In the genomic region with DNA sequence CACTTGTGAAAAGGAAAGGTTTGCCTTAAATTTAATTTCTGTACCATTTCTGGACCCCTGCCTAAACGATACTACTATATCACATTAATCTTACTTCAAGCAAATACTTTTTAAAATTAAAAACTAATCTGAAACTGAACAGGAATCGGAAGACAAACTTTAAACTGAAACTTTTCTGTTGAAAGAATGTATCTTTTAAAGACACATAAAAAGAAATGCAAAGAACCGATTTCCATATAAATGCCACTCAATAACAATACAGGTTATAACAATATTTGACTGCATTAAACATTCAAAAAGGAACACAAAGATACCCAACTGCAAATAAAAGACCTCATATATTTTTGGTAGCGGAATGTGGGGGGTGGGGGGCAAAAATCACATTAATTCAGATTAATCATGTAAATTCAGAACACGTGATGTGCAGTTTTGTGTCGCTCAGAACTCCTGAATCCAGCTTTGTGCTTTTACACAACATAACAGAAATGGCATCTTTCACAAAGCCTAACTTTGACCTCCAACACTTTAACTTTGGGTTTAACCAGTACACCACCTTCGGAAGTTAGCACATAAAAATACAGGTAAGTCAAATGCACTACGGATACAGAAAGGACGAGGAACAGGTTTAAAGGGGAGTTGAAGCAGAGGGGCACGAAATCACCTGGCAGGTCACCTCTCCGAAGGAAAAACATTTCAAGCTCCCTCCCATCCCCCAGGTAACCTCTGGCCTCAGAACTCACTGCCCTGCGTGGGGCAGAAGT, we compare ENCODE assay signal across 8 cellular contexts. TPM values are rescaled to one million over a fixed set of nuclear protein-coding genes. Genes with fewer than 3 reads are reported as not detected.
DNase-seq lines count a peak whose midpoint lies in the region; ATAC-seq, FAIRE-seq and TF ChIP-seq lines count a peak whose summit lies in the region.

No MANE protein-coding gene starts in this region.

- H3K4me1 ChIP-seq in adrenal gland (replicated peaks in 1 of 2): peaks cover 7 to 15% of the 10 kb centered on the region in 2 donors

- H3K4me3 ChIP-seq in adrenal gland: peak overlapping the region in 2 of 4 donors; percentile 81 to 97

- no peak for TF ChIP-seq POLR2A in adrenal gland (IDR thresholded peaks at IDR 0.05)

- 14 to 24% (median 16%) methylated on average over 12 of the region's 12 CpGs for WGBS in adrenal gland, 4 donors

- H3K27ac ChIP-seq in adrenal gland (peak overlapping the region in 4 of 5 donors; percentile 73 to 98 (median 86)), layer of hippocampus (ENCODE audit: low read depth, low read length) (peak overlapping the region; percentile 86), substantia nigra (ENCODE audit: low read depth, low read length, poor library complexity, severe bottlenecking) (peak overlapping the region; percentile 69)

- TF ChIP-seq CTCF in adrenal gland (IDR thresholded peaks at IDR 0.05) (no peak), D721Med (IDR thresholded peaks at IDR 0.05; ENCODE audit: insufficient read depth, missing control alignments) (no peak)

- DNase-seq in NCI-H82 (lab: John Stamatoyannopoulos, UW): peak; percentile 29
- no peak for DNase-seq in NCI-H82 treated with DMSO at 0.1 percent for 48 hours (lab: John Stamatoyannopoulos, UW; ENCODE audit: unreplicated experiment)
- DNase-seq in adrenal gland: no peak
- peak in 1 of 49 donors; percentile 2 for DNase-seq in substantia nigra (lab: John Stamatoyannopoulos, UW)
- DNase-seq in D721Med (ENCODE audit: insufficient read length, low spot score): no peak
- no peak for DNase-seq in cerebellar nuclear complex (lab: John Stamatoyannopoulos, UW)

- FAIRE-seq in D721Med (lab: Jason Lieb, UNC): no peak

- H3K27me3 ChIP-seq in adrenal gland (no peaks in the 10 kb centered on the region), layer of hippocampus (ENCODE audit: control insufficient read depth, insufficient read depth, low read length) (no peaks in the 10 kb centered on the region)

- ATAC-seq in HG03039 (IDR thresholded peaks at IDR 0.05; ENCODE audit: unreplicated experiment): no peak

- H3K9me3 ChIP-seq in adrenal gland (replicated peaks in 1 of 3): no peaks in the 10 kb centered on the region

- H3K36me3 ChIP-seq in adrenal gland (replicated peaks in 1 of 2): no peaks in the 10 kb centered on the region

- intact Hi-C loops in adrenal gland (cut with DNase I): loop anchor here (5.0 to 10.0 kb wide), 2 partner anchors 113 to 249 kb away; no protein-coding TSS in a partner anchor

RNA-seq across cellular contexts. Expression of a gene that starts 0.9 kb away (rescaled TPM):
- total RNA-seq in adrenal gland: 100 to 1,000 TPM in 3 of 8 donors, 10 to 100 TPM in 5; 43.2 to 118 (median 68.0) TPM
- 10 to 100 TPM in 2 of 3 donors, 1 to 10 TPM in 1; 9.2 to 18.3 (median 10.2) TPM for polyA plus RNA-seq in adrenal gland
